17 cellular contexts compared by ENCODE assay signal in genomic region chr1:37655274-37655673, GRCh38. TPM values are rescaled to one million over a fixed set of nuclear protein-coding genes. Genes with fewer than 3 reads are reported as not detected.
"Had no signal": no experiment of that assay in that cellular context is flagged by ENCODE, and none has a peak within 500 bp of the region (broad histone marks: within the 10 kb centered on the region; RNA-seq: fewer than 3 reads in every experiment).

No MANE protein-coding gene starts in this region.

- ATAC-seq: activated CD8-positive, alpha-beta T cell treated with anti-CD3 and anti-CD28 coated beads for 36 hours; activated T-cell treated with anti-CD3 and anti-CD28 coated beads, Interleukin-2, amount 50 U/mL, for 72 hours; gastroesophageal sphincter; stimulated activated naive CD8-positive, alpha-beta T cell treated with anti-CD3 and anti-CD28 coated beads, Interleukin-15, amount 100 ng/mL, for 72 hours had no signal

- H3K4me1 Mint-ChIP-seq: stimulated activated naive CD8-positive, alpha-beta T cell treated with anti-CD3 and anti-CD28 coated beads, Interleukin-15, amount 100 ng/mL, for 72 hours had no signal

- H3K27ac Mint-ChIP-seq: activated CD8-positive, alpha-beta T cell treated with anti-CD3 and anti-CD28 coated beads for 36 hours; activated T-cell treated with anti-CD3 and anti-CD28 coated beads, Interleukin-2, amount 50 U/mL, for 72 hours; stimulated activated naive CD8-positive, alpha-beta T cell treated with anti-CD3 and anti-CD28 coated beads, Interleukin-15, amount 100 ng/mL, for 72 hours had no signal

- FAIRE-seq: astrocyte, colon, endothelial cell of umbilical vein had no signal

- H3K9me3 Mint-ChIP-seq: activated CD8-positive, alpha-beta T cell treated with anti-CD3 and anti-CD28 coated beads for 36 hours; activated T-cell treated with anti-CD3 and anti-CD28 coated beads, Interleukin-2, amount 50 U/mL, for 72 hours; stimulated activated naive CD8-positive, alpha-beta T cell treated with anti-CD3 and anti-CD28 coated beads, Interleukin-15, amount 100 ng/mL, for 72 hours had no signal

- H3K9me3 ChIP-seq: gastroesophageal sphincter, ovary, testis, upper lobe of right lung had no signal

- H3K36me3 ChIP-seq: cardiac muscle cell, gastroesophageal sphincter, ovary, upper lobe of right lung had no signal

- H3K4me1 ChIP-seq: gastroesophageal sphincter, testis, upper lobe of right lung had no signal

- H3K27ac ChIP-seq: cardiac muscle cell, gastroesophageal sphincter, hepatocyte, ovary, testis, upper lobe of right lung had no signal

- H3K4me3 ChIP-seq: cardiac muscle cell, gastroesophageal sphincter, hepatocyte, ovary, testis, upper lobe of right lung had no signal

- H3K4me3 Mint-ChIP-seq: activated CD8-positive, alpha-beta T cell treated with anti-CD3 and anti-CD28 coated beads for 36 hours; activated T-cell treated with anti-CD3 and anti-CD28 coated beads, Interleukin-2, amount 50 U/mL, for 72 hours; stimulated activated naive CD8-positive, alpha-beta T cell treated with anti-CD3 and anti-CD28 coated beads, Interleukin-15, amount 100 ng/mL, for 72 hours had no signal

- DNase-seq: activated CD4-positive, alpha-beta T cell treated with anti-CD3 and anti-CD28 coated beads for 4 hours; activated CD8-positive, alpha-beta memory T cell treated with anti-CD3 and anti-CD28 coated beads, Interleukin-2, amount 50 U/mL, for 4 hours; activated CD8-positive, alpha-beta T cell treated with anti-CD3 and anti-CD28 coated beads for 36 hours; activated T-cell treated with anti-CD3 and anti-CD28 coated beads, Interleukin-2, amount 50 U/mL, for 72 hours; ovary; stimulated activated CD4-positive, alpha-beta T cell treated with anti-CD3 and anti-CD28 coated beads, Interleukin-4, amount 100 ng/mL, for 1 hour; stimulated activated naive CD8-positive, alpha-beta T cell treated with anti-CD3 and anti-CD28 coated beads, Interleukin-15, amount 100 ng/mL, for 72 hours; testis; upper lobe of right lung had no signal

RNA-seq across cellular contexts. Expression of gene RSPO1, which starts 20.6 kb away (rescaled TPM):
- total RNA-seq: activated CD8-positive, alpha-beta T cell treated with anti-CD3 and anti-CD28 coated beads for 36 hours; activated T-cell treated with anti-CD3 and anti-CD28 coated beads, Interleukin-2, amount 50 U/mL, for 72 hours; astrocyte; endothelial cell of umbilical vein; renal cortical epithelial cell had no signal
- polyA plus RNA-seq: endothelial cell of umbilical vein, neural cell had no signal
